Comparison of ENCODE assay signal across 16 cellular contexts in genomic region chr16:87246269-87247065, GRCh38.
"Had no signal": no experiment of that assay in that cellular context is flagged by ENCODE, and none has a peak within 500 bp of the region (broad histone marks: within the 10 kb centered on the region; RNA-seq: fewer than 3 reads in every experiment).

No MANE protein-coding gene starts in this region.

- ATAC-seq: effector memory CD8-positive, alpha-beta T cell; lower lobe of right lung; natural killer cell had no signal

- H3K27ac ChIP-seq: cardiac muscle cell, lower lobe of right lung, tibial artery had no signal

- H3K36me3 Mint-ChIP-seq: activated CD4-positive, alpha-beta memory T cell treated with anti-CD3 and anti-CD28 coated beads for 36 hours; activated naive CD8-positive, alpha-beta T cell treated with anti-CD3 and anti-CD28 coated beads, Interleukin-2, amount 10 ng/mL, durations not matched to agents 7 days and 5 days; natural killer cell had no signal

- H3K4me1 ChIP-seq: lower lobe of right lung had no signal

- H3K27ac Mint-ChIP-seq: activated B cell treated with CpG ODN at 0.5 μM for 24 hours; activated CD4-positive, alpha-beta memory T cell treated with anti-CD3 and anti-CD28 coated beads for 36 hours; activated naive CD8-positive, alpha-beta T cell treated with anti-CD3 and anti-CD28 coated beads, Interleukin-2, amount 10 ng/mL, durations not matched to agents 7 days and 5 days; effector memory CD8-positive, alpha-beta T cell; natural killer cell; T-helper 2 cell treated with Interferon-gamma antibody and Interleukin-4, amounts not matched to agents 5 μg/mL and 100 μg/mL, for 36 hours had no signal

- H3K9me3 Mint-ChIP-seq: activated B cell treated with CpG ODN at 0.5 μM for 24 hours; activated CD4-positive, alpha-beta memory T cell treated with anti-CD3 and anti-CD28 coated beads for 36 hours; activated naive CD8-positive, alpha-beta T cell treated with anti-CD3 and anti-CD28 coated beads, Interleukin-2, amount 10 ng/mL, durations not matched to agents 7 days and 5 days; effector memory CD8-positive, alpha-beta T cell; natural killer cell; T-helper 2 cell treated with Interferon-gamma antibody and Interleukin-4, amounts not matched to agents 5 μg/mL and 100 μg/mL, for 36 hours had no signal

- H3K27me3 Mint-ChIP-seq: activated CD4-positive, alpha-beta memory T cell treated with anti-CD3 and anti-CD28 coated beads for 36 hours had no signal

- H3K27me3 ChIP-seq: cardiac muscle cell, tibial artery had no signal

- DNase-seq: activated B cell treated with CpG ODN at 0.5 μM for 24 hours; activated CD4-positive, alpha-beta memory T cell treated with anti-CD3 and anti-CD28 coated beads for 36 hours; activated CD4-positive, alpha-beta T cell treated with anti-CD3 and anti-CD28 coated beads for 4 hours; activated naive CD8-positive, alpha-beta T cell treated with anti-CD3 and anti-CD28 coated beads, Interleukin-2, amount 10 ng/mL, durations not matched to agents 7 days and 5 days; amygdala; effector memory CD8-positive, alpha-beta T cell; lower lobe of right lung; natural killer cell; retina; stimulated activated CD4-positive, alpha-beta T cell treated with anti-CD3 and anti-CD28 coated beads, Interleukin-12 subunit alpha, Interleukin-12 subunit beta, amount 100 ng/mL, for 4 hours; stimulated activated CD4-positive, alpha-beta T cell treated with anti-CD3 and anti-CD28 coated beads, Interleukin-1b, Interleukin-23, amount 100 ng/mL, for 48 hours; stimulated activated naive CD4-positive, alpha-beta T cell treated with Interleukin-2 at 50 U/mL for 16 hours; substantia nigra; tibial artery had no signal

- H3K9me3 ChIP-seq: lower lobe of right lung, tibial artery had no signal

- H3K4me3 Mint-ChIP-seq: activated B cell treated with CpG ODN at 0.5 μM for 24 hours; activated CD4-positive, alpha-beta memory T cell treated with anti-CD3 and anti-CD28 coated beads for 36 hours; activated naive CD8-positive, alpha-beta T cell treated with anti-CD3 and anti-CD28 coated beads, Interleukin-2, amount 10 ng/mL, durations not matched to agents 7 days and 5 days; effector memory CD8-positive, alpha-beta T cell; natural killer cell; T-helper 2 cell treated with Interferon-gamma antibody and Interleukin-4, amounts not matched to agents 5 μg/mL and 100 μg/mL, for 36 hours had no signal

- H3K4me1 Mint-ChIP-seq: activated B cell treated with CpG ODN at 0.5 μM for 24 hours, natural killer cell had no signal

- H3K4me3 ChIP-seq: cardiac muscle cell, lower lobe of right lung, tibial artery had no signal

- H3K36me3 ChIP-seq: cardiac muscle cell, lower lobe of right lung, tibial artery had no signal
